31 cellular contexts compared by ENCODE assay signal in genomic region chr3:73525591-73525990, GRCh38.
"Had no signal": no experiment of that assay in that cellular context is flagged by ENCODE, and none has a peak within 500 bp of the region (broad histone marks: within the 10 kb centered on the region; RNA-seq: fewer than 3 reads in every experiment).

No MANE protein-coding gene starts in this region.

- H3K4me1 ChIP-seq: body of pancreas, SJSA1 had no signal

- H3K9ac ChIP-seq: SK-N-SH had no signal

- H3K9me3 ChIP-seq: body of pancreas, Peyer's patch, SJSA1, SK-N-SH had no signal

- H3K27ac ChIP-seq: adrenal gland, body of pancreas, Peyer's patch, SJSA1 had no signal

- DNase-seq: activated CD4-positive, alpha-beta T cell treated with anti-CD3 and anti-CD28 coated beads for 36 hours; activated CD4-positive, alpha-beta T cell treated with anti-CD3 and anti-CD28 coated beads, Interleukin-2, amount 10 ng/mL, durations not matched to agents 7 days and 5 days; activated CD4-positive, alpha-beta T cell treated with anti-CD3 and anti-CD28 coated beads, Interleukin-2, amount 50 U/mL, for 48 hours; activated CD8-positive, alpha-beta T cell treated with anti-CD3 and anti-CD28 coated beads, Interleukin-2, amount 10 ng/mL, durations not matched to agents 7 days and 5 days; activated gamma-delta T cell; activated naive CD4-positive, alpha-beta T cell treated with Interleukin-2 at 50 U/mL for 16 hours; activated naive CD8-positive, alpha-beta T cell treated with anti-CD3 and anti-CD28 coated beads, Interleukin-2, amount 10 ng/mL, durations not matched to agents 7 days and 5 days; activated T-cell treated with anti-CD3 and anti-CD28 coated beads, Interleukin-2, amount 50 U/mL, for 24 hours; adrenal gland; body of pancreas; Karpas-422; KBM-7; NCI-H1105 treated with DMSO at 0.1 percent for 48 hours; NCI-H1436; NCI-H1694 treated with DMSO at 0.1 percent for 48 hours; NCI-H2029; NCI-H345; NCI-H524 treated with DMSO at 0.1 percent for 48 hours; NCI-H748 treated with DMSO at 0.1 percent for 48 hours; NK-92 treated with Interleukin-12 subunit alpha and Interleukin-12 subunit beta, amount 100 ng/mL, for 24 hours; PC-3; Peyer's patch; RPMI8226; SHP77 treated with DMSO at 0.1 percent for 48 hours; SK-N-SH had no signal

- H3K4me3 ChIP-seq: adrenal gland, body of pancreas, Peyer's patch, SJSA1 had no signal

- H3K27me3 ChIP-seq: adrenal gland, body of pancreas, Peyer's patch, SJSA1 had no signal

- H3K36me3 ChIP-seq: adrenal gland, Peyer's patch, SJSA1 had no signal

- FAIRE-seq: astrocyte, bronchial epithelial cell, TTC549 had no signal

- ATAC-seq: activated CD4-positive, alpha-beta T cell treated with anti-CD3 and anti-CD28 coated beads for 36 hours; activated CD4-positive, CD25-positive, alpha-beta regulatory T cell treated with anti-CD3 and anti-CD28 coated beads, Interleukin-2, amount 50 U/mL, for 24 hours; activated CD8-positive, alpha-beta T cell treated with anti-CD3 and anti-CD28 coated beads, Interleukin-2, amount 10 ng/mL, durations not matched to agents 7 days and 5 days; body of pancreas; PC-3; WTC11 had no signal

- H3K4me2 ChIP-seq: SK-N-SH had no signal
